ENCODE assay signal across 8 cellular contexts in the genomic region with DNA sequence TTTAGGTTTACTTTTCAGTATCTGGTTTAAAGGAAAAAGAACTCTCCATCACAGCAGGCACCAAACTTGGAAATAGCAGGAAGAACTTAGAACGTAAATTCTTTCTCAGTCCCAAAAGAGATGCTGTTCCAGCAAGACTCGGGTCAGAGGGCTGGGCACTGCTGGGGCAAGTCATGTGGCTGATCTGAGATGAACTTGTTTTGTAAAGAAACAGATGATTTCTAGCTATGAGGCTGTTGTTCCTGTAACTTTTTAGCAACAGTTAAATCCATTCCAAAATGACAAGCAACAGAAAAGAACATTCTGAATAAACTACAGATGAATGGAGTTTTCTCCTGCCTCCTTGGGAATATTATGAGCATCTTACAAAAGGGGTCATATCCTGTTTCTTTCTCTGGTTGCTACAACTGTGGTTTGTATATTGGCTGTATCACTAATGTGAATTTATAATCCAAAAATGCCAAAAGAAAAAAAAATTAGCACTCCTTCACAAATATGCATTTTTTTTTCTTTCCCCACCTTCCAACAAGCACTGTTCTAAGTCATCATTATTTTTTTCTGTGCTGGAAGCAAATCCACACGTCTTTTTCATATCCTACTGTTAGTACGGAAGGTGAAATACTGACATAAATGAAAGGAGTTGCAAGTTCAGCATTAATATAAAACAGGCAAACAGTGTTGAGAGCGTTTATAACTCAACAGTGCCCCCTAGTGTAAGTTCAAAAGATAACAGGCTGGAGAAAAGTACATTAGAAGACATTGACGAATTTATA. TPM values are rescaled to one million over a fixed set of nuclear protein-coding genes. Genes with fewer than 3 reads are reported as not detected.
DNase-seq lines count a peak whose midpoint lies in the region; ATAC-seq and TF ChIP-seq lines count a peak whose summit lies in the region.

No MANE protein-coding gene starts in this region.

- intact Hi-C loops in adrenal gland (cut with DNase I) (no loop called here), heart left ventricle (cut with DNase I) (loop anchor here in 8 of 10 donors (1.0 to 5.0 kb wide), 5 partner anchors 262 to 847 kb away; a partner anchor contains a TSS)

- H3K36me3 ChIP-seq in adrenal gland (replicated peaks in 1 of 2): no peaks in the 10 kb centered on the region
- no peaks in the 10 kb centered on the region for H3K36me3 ChIP-seq in heart left ventricle

- H3K27ac ChIP-seq in C4-2B (no peak overlapping the region), adrenal gland (peak overlapping the region in 2 of 5 donors; percentile 48 to 65), heart left ventricle (peak overlapping the region in 9 of 12 donors; percentile 4 to 67 (median 29))

- TF ChIP-seq POLR2A in adrenal gland (IDR thresholded peaks at IDR 0.05): no peak
- TF ChIP-seq POLR2A in heart left ventricle (IDR thresholded peaks at IDR 0.05): no peak

- ATAC-seq in GM19455 (IDR thresholded peaks at IDR 0.05; ENCODE audit: unreplicated experiment): peak; percentile 68
- peak; percentile 74 to 87 (median 78) for ATAC-seq in heart left ventricle
- no peak for ATAC-seq in GM18873 (IDR thresholded peaks at IDR 0.05; ENCODE audit: low FRiP score, unreplicated experiment)

- peaks cover 0 to 6% of the 10 kb centered on the region in 2 donors for H3K4me1 ChIP-seq in adrenal gland (replicated peaks in 1 of 2)
- no peaks in the 10 kb centered on the region for H3K4me1 ChIP-seq in heart left ventricle

- DNase-seq in NCI-H2029 (lab: John Stamatoyannopoulos, UW): peak; percentile 14
- DNase-seq in adrenal gland: peak in 6 of 7 donors; percentile 14 to 70 (median 35)
- DNase-seq in heart left ventricle: peak; percentile 20 to 69 (median 32)
- DNase-seq in pulmonary artery endothelial cell (ENCODE audit: low read depth, low spot score): peak; percentile 7
- DNase-seq in HuH-7.5 (ENCODE audit: low spot score): no peak

- TF ChIP-seq CTCF in C4-2B (conservative IDR thresholded peaks at IDR 0.05) (peak; percentile 86), adrenal gland (IDR thresholded peaks at IDR 0.05) (peak; percentile 78 to 91 (median 81)), heart left ventricle (IDR thresholded peaks at IDR 0.05) (peak; percentile 62 to 86 (median 79))

- WGBS in adrenal gland, 4 donors: 14 to 17% (median 16%) methylated on average over 6 of the region's 6 CpGs
- WGBS in heart left ventricle, 4 donors: 12 to 17% (median 15%) methylated on average over 6 of the region's 6 CpGs

- H3K4me3 ChIP-seq in adrenal gland (no peak overlapping the region), heart left ventricle (peak overlapping the region in 3 of 12 donors; percentile 4 to 21 (median 19))

- H3K9me3 ChIP-seq in adrenal gland (replicated peaks in 1 of 3) (no peaks in the 10 kb centered on the region), heart left ventricle (peaks cover 0 to 8% (median 0%) of the 10 kb centered on the region in 12 donors)

- H3K27me3 ChIP-seq in adrenal gland: no peaks in the 10 kb centered on the region
- peaks cover 0 to 6% (median 0%) of the 10 kb centered on the region in 9 donors for H3K27me3 ChIP-seq in heart left ventricle

RNA-seq across cellular contexts. Expression of a gene that starts 31.0 kb away (rescaled TPM):
- total RNA-seq in adrenal gland: not detected
- polyA plus RNA-seq in adrenal gland: not detected
- total RNA-seq in heart left ventricle: under 1 TPM in 1 of 9 donors, not detected in 8; 0.25 TPM
- polyA plus RNA-seq in heart left ventricle: not detected
- total RNA-seq in pulmonary artery endothelial cell: not detected in 2 replicates

Comparison
In these comparisons a context has a peak if more than half of its experiments do, and no peak if none do; other contexts are left out.
1. intact Hi-C loops: an anchor here in heart left ventricle (1.0 to 5.0 kb wide); none called in adrenal gland.